14 cellular contexts compared by ENCODE assay signal in the genomic region with DNA sequence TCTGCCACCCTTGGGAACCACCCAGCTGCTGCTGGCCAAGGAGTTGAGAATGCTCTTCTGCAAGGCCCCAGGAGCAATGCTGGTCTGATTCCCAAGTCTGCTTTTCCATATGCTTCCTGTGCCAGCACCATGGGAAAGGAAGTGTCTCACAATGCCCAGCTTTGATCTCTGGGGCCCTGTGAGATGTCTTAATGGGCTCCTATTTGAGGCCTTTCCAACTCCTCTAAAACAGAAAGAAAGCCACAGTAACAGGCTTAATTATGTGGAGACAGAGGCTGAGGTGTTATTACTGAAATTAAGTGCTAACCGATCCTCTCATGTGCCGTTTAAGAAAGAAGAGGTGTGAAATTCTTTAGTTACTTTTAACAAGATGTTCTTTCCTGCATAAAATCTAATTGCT. TPM values are rescaled to one million over a fixed set of nuclear protein-coding genes. Genes with fewer than 3 reads are reported as not detected.
DNase-seq lines count a peak whose midpoint lies in the region; ATAC-seq and TF ChIP-seq lines count a peak whose summit lies in the region.
"Had no signal": no experiment of that assay in that cellular context is flagged by ENCODE, and none has a peak within 500 bp of the region (broad histone marks: within the 10 kb centered on the region; RNA-seq: fewer than 3 reads in every experiment).

No MANE protein-coding gene starts in this region.

- peaks cover 9% of the 10 kb centered on the region for H3K27me3 Mint-ChIP-seq in GM23338 (ENCODE audit: insufficient read depth, low read depth, poor library complexity)
- H3K27me3 Mint-ChIP-seq in activated T-helper 1 cell treated with anti-CD3 and anti-CD28 coated beads, Interleukin-12 subunit alpha, Interleukin-12 subunit beta, Interleukin-2, Interleukin-4 antibody, amounts not matched to agents 30 ng/mL and 10 ng/mL and 1 ng/mL, durations not matched to agents 14 hours and 24 hours and 36 hours (ENCODE audit: insufficient read depth): no peaks in the 10 kb centered on the region
- no peaks in the 10 kb centered on the region for H3K27me3 Mint-ChIP-seq in activated T-helper 17 cell treated with anti-CD3 and anti-CD28 coated beads, Interleukin-2, amount 50 U/mL, for 72 hours
- H3K27me3 Mint-ChIP-seq: CD4-positive, CD25-positive, alpha-beta regulatory T cell; stimulated activated naive CD8-positive, alpha-beta T cell treated with anti-CD3 and anti-CD28 coated beads, Interleukin-15, amount 100 ng/mL, for 72 hours had no signal

- no peak overlapping the region for H3K4me3 ChIP-seq in GM23338
- H3K4me3 ChIP-seq in skeletal muscle satellite cell (ENCODE audit: low read length): no peak overlapping the region
- H3K4me3 ChIP-seq: psoas muscle, SJCRH30 had no signal

- H3F3A ChIP-seq in GM23338 (replicated peaks; ENCODE audit: low read depth): no peaks in the 10 kb centered on the region

- peaks cover 9% of the 10 kb centered on the region; the same call in 1 of the 2 replicates for H3K36me3 ChIP-seq in GM23338 (ENCODE audit: insufficient read depth)
- peaks cover 61% of the 10 kb centered on the region for H3K36me3 ChIP-seq in skeletal muscle satellite cell (ENCODE audit: insufficient read depth, low read length)
- H3K36me3 ChIP-seq: SJCRH30 had no signal

- no peaks in the 10 kb centered on the region for H3K9me3 ChIP-seq in skeletal muscle satellite cell (replicated peaks; ENCODE audit: low read length)
- H3K9me3 ChIP-seq: psoas muscle, SJCRH30 had no signal

- H3K9ac ChIP-seq in skeletal muscle satellite cell (ENCODE audit: low read depth, low read length): peak overlapping the region; percentile 64

- ATAC-seq in GM23338 (peak; percentile 2; the same call in 2 of the 3 replicates), HG03108 (IDR thresholded peaks at IDR 0.05; ENCODE audit: unreplicated experiment) (no peak)
- ATAC-seq in activated T-helper 17 cell treated with anti-CD3 and anti-CD28 coated beads, Interleukin-2, amount 50 U/mL, for 72 hours (replicated peaks): no peak
- ATAC-seq: psoas muscle; stimulated activated naive CD8-positive, alpha-beta T cell treated with anti-CD3 and anti-CD28 coated beads, Interleukin-15, amount 100 ng/mL, for 72 hours had no signal

- no peaks in the 10 kb centered on the region for H3K79me2 ChIP-seq in GM23338 (replicated peaks; ENCODE audit: insufficient read depth)

- 0 out of 4 replicates have a peak, but pooled peaks of 1 of the 2 experiments have one; percentile 0 for TF ChIP-seq CTCF in GM23338 (conservative IDR thresholded peaks at IDR 0.05; ENCODE audit: low read depth in 2 of 2)

- H2AFZ ChIP-seq in GM23338: no peak overlapping the region

- H4K20me1 ChIP-seq in GM23338 (replicated peaks; ENCODE audit: insufficient read depth): no peaks in the 10 kb centered on the region

- H3K4me1 Mint-ChIP-seq in GM23338: peaks cover 51% of the 10 kb centered on the region
- H3K4me1 Mint-ChIP-seq in activated T-helper 1 cell treated with anti-CD3 and anti-CD28 coated beads, Interleukin-12 subunit alpha, Interleukin-12 subunit beta, Interleukin-2, Interleukin-4 antibody, amounts not matched to agents 30 ng/mL and 10 ng/mL and 1 ng/mL, durations not matched to agents 14 hours and 24 hours and 36 hours (ENCODE audit: low read depth): peaks cover 5% of the 10 kb centered on the region
- peaks cover 4% of the 10 kb centered on the region for H3K4me1 Mint-ChIP-seq in activated T-helper 17 cell treated with anti-CD3 and anti-CD28 coated beads, Interleukin-2, amount 50 U/mL, for 72 hours

- H3K27ac Mint-ChIP-seq in GM23338: peak overlapping the region; percentile 89
- no peak overlapping the region for H3K27ac Mint-ChIP-seq in activated T-helper 1 cell treated with anti-CD3 and anti-CD28 coated beads, Interleukin-12 subunit alpha, Interleukin-12 subunit beta, Interleukin-2, Interleukin-4 antibody, amounts not matched to agents 30 ng/mL and 10 ng/mL and 1 ng/mL, durations not matched to agents 14 hours and 24 hours and 36 hours
- no peak overlapping the region for H3K27ac Mint-ChIP-seq in activated T-helper 17 cell treated with anti-CD3 and anti-CD28 coated beads, Interleukin-2, amount 50 U/mL, for 72 hours

- DNase-seq in GM23338 (ENCODE audit: low spot score) (peak; percentile 60), SK-MEL-5 (ENCODE audit: low read depth, low spot score) (peak; percentile 74), glomerular endothelial cell (ENCODE audit: extremely low read depth, low read depth, low spot score) (peak; percentile 87)
- DNase-seq in activated T-helper 1 cell treated with anti-CD3 and anti-CD28 coated beads, Interleukin-12 subunit alpha, Interleukin-12 subunit beta, Interleukin-2, Interleukin-4 antibody, amounts not matched to agents 30 ng/mL and 10 ng/mL and 1 ng/mL, durations not matched to agents 14 hours and 24 hours and 36 hours (ENCODE audit: low spot score): no peak
- DNase-seq: CD4-positive, CD25-positive, alpha-beta regulatory T cell; NCI-H1930; NCI-H526 treated with DMSO at 0.1 percent for 48 hours; psoas muscle; SJCRH30; stimulated activated naive CD8-positive, alpha-beta T cell treated with anti-CD3 and anti-CD28 coated beads, Interleukin-15, amount 100 ng/mL, for 72 hours had no signal

- peak overlapping the region; percentile 5 for H3K4me2 ChIP-seq in GM23338
- H3K4me2 ChIP-seq in skeletal muscle satellite cell (ENCODE audit: low read length): peak overlapping the region; percentile 48

- H3K9me2 ChIP-seq in GM23338 (ENCODE audit: insufficient read depth): no peaks in the 10 kb centered on the region

- peaks cover 45% of the 10 kb centered on the region for H3K36me3 Mint-ChIP-seq in GM23338 (ENCODE audit: low read depth)
- peaks cover 14% of the 10 kb centered on the region for H3K36me3 Mint-ChIP-seq in activated T-helper 1 cell treated with anti-CD3 and anti-CD28 coated beads, Interleukin-12 subunit alpha, Interleukin-12 subunit beta, Interleukin-2, Interleukin-4 antibody, amounts not matched to agents 30 ng/mL and 10 ng/mL and 1 ng/mL, durations not matched to agents 14 hours and 24 hours and 36 hours (ENCODE audit: low read depth)
- H3K36me3 Mint-ChIP-seq in activated T-helper 17 cell treated with anti-CD3 and anti-CD28 coated beads, Interleukin-2, amount 50 U/mL, for 72 hours (ENCODE audit: low read depth): peaks cover 69% of the 10 kb centered on the region

- peak overlapping the region; percentile 81 for H3K27ac ChIP-seq in GM23338 (ENCODE audit: low read depth)
- H3K27ac ChIP-seq: SJCRH30, VCaP had no signal

- intact Hi-C loops in activated T-helper 1 cell treated with anti-CD3 and anti-CD28 coated beads, Interleukin-12 subunit alpha, Interleukin-12 subunit beta, Interleukin-2, Interleukin-4 antibody, amounts not matched to agents 30 ng/mL and 10 ng/mL and 1 ng/mL, durations not matched to agents 14 hours and 24 hours and 36 hours (cut with micrococcal nuclease): no loop called here

- peak overlapping the region; percentile 36; the same call in 2 of the 3 replicates for H3K4me3 Mint-ChIP-seq in GM23338
- no peak overlapping the region for H3K4me3 Mint-ChIP-seq in activated T-helper 1 cell treated with anti-CD3 and anti-CD28 coated beads, Interleukin-12 subunit alpha, Interleukin-12 subunit beta, Interleukin-2, Interleukin-4 antibody, amounts not matched to agents 30 ng/mL and 10 ng/mL and 1 ng/mL, durations not matched to agents 14 hours and 24 hours and 36 hours
- no peak overlapping the region for H3K4me3 Mint-ChIP-seq in activated T-helper 17 cell treated with anti-CD3 and anti-CD28 coated beads, Interleukin-2, amount 50 U/mL, for 72 hours
- H3K4me3 Mint-ChIP-seq: stimulated activated naive CD8-positive, alpha-beta T cell treated with anti-CD3 and anti-CD28 coated beads, Interleukin-15, amount 100 ng/mL, for 72 hours had no signal

- peaks cover 38% of the 10 kb centered on the region for H3K4me1 ChIP-seq in GM23338 (ENCODE audit: insufficient read depth)
- peaks cover 39% of the 10 kb centered on the region for H3K4me1 ChIP-seq in skeletal muscle satellite cell (ENCODE audit: control insufficient read depth, insufficient read depth, low read length)
- H3K4me1 ChIP-seq: SJCRH30 had no signal

- H3K9me3 Mint-ChIP-seq in GM23338: no peaks in the 10 kb centered on the region
- no peaks in the 10 kb centered on the region for H3K9me3 Mint-ChIP-seq in activated T-helper 1 cell treated with anti-CD3 and anti-CD28 coated beads, Interleukin-12 subunit alpha, Interleukin-12 subunit beta, Interleukin-2, Interleukin-4 antibody, amounts not matched to agents 30 ng/mL and 10 ng/mL and 1 ng/mL, durations not matched to agents 14 hours and 24 hours and 36 hours
- no peaks in the 10 kb centered on the region for H3K9me3 Mint-ChIP-seq in activated T-helper 17 cell treated with anti-CD3 and anti-CD28 coated beads, Interleukin-2, amount 50 U/mL, for 72 hours
- H3K9me3 Mint-ChIP-seq: CD4-positive, CD25-positive, alpha-beta regulatory T cell; stimulated activated naive CD8-positive, alpha-beta T cell treated with anti-CD3 and anti-CD28 coated beads, Interleukin-15, amount 100 ng/mL, for 72 hours had no signal

- H3K27me3 ChIP-seq in GM23338 (ENCODE audit: insufficient read depth) (no peaks in the 10 kb centered on the region), skeletal muscle satellite cell (ENCODE audit: control insufficient read depth, insufficient read depth, low read length) (no peaks in the 10 kb centered on the region)
- H3K27me3 ChIP-seq: SJCRH30 had no signal

- in situ Hi-C loops in SK-MEL-5 (cut with HindIII; ENCODE audit: low pct_unique_long_range_greater_than_20kb, low sequenced_read_pairs): no loop called here

RNA-seq across cellular contexts. Expression of a gene that starts 4.5 kb away (rescaled TPM):
- 26.8 and 27.2 TPM in 2 replicates for total RNA-seq in GM23338 (2014; rRNA removed; shearing (Covaris generic))
- polyA plus RNA-seq in GM23338 (2016; fragmentation: Nextera tagmentation; extraction: Ambion mirVana): 11.9 and 12.5 TPM in 2 replicates
- total RNA-seq in SK-MEL-5 (2014; rRNA removed; shearing (Covaris generic)): 44.5 and 45.0 TPM in 2 replicates
- 18.4 and 36.0 TPM in 2 replicates for polyA plus RNA-seq in SK-MEL-5 (2015; cell fraction: cytosol; rRNA removed)
- 53.9 and 70.7 TPM in 2 replicates for polyA plus RNA-seq in SK-MEL-5 (2015; cell fraction: nucleus; rRNA removed)
- total RNA-seq in glomerular endothelial cell: 71.4 and 82.9 TPM in 2 replicates
- total RNA-seq in skeletal muscle satellite cell (2012; rRNA removed): 21.3 and 22.5 TPM in 2 replicates
- total RNA-seq in activated T-helper 1 cell treated with anti-CD3 and anti-CD28 coated beads, Interleukin-12 subunit alpha, Interleukin-12 subunit beta, Interleukin-2, Interleukin-4 antibody, amounts not matched to agents 30 ng/mL and 10 ng/mL and 1 ng/mL, durations not matched to agents 14 hours and 24 hours and 36 hours: 9.6 and 12.5 TPM in 2 replicates
- 10 to 100 TPM; 15.5 to 24.4 TPM for total RNA-seq in activated T-helper 17 cell treated with anti-CD3 and anti-CD28 coated beads, Interleukin-2, amount 50 U/mL, for 72 hours

RNA-seq across cellular contexts. Expression of a gene that starts 43.2 kb away (rescaled TPM):
- 10.4 and 15.8 TPM in 2 replicates for total RNA-seq in GM23338 (2014; rRNA removed; shearing (Covaris generic))
- polyA plus RNA-seq in GM23338 (2016; fragmentation: Nextera tagmentation; extraction: Ambion mirVana): 21.3 TPM in 2 replicates
- total RNA-seq in SK-MEL-5 (2014; rRNA removed; shearing (Covaris generic)): 14.8 and 35.6 TPM in 2 replicates
- polyA plus RNA-seq in SK-MEL-5 (2015; cell fraction: cytosol; rRNA removed): 10.6 and 15.8 TPM in 2 replicates
- polyA plus RNA-seq in SK-MEL-5 (2015; cell fraction: nucleus; rRNA removed): 15.5 and 16.0 TPM in 2 replicates
- 20.3 and 27.9 TPM in 2 replicates for total RNA-seq in glomerular endothelial cell
- total RNA-seq in skeletal muscle satellite cell (2012; rRNA removed): 28.8 and 32.2 TPM in 2 replicates
- 43.0 and 43.1 TPM in 2 replicates for total RNA-seq in activated T-helper 1 cell treated with anti-CD3 and anti-CD28 coated beads, Interleukin-12 subunit alpha, Interleukin-12 subunit beta, Interleukin-2, Interleukin-4 antibody, amounts not matched to agents 30 ng/mL and 10 ng/mL and 1 ng/mL, durations not matched to agents 14 hours and 24 hours and 36 hours
- total RNA-seq in activated T-helper 17 cell treated with anti-CD3 and anti-CD28 coated beads, Interleukin-2, amount 50 U/mL, for 72 hours: 10 to 100 TPM; 42.6 to 84.7 TPM
